In genomic region chr18:2515908-2516625, GRCh38 we compare ENCODE assay signal across 1 cellular context.
TF ChIP-seq lines count a peak whose summit lies in the region.

No MANE protein-coding gene starts in this region.

TF ChIP-seq in HCT116, 20 proteins besides CTCF, POLR2A, EP300 and RAD21 (continued from another document):
- TF ChIP-seq REST (IDR thresholded peaks at IDR 0.05; ENCODE audit: low read depth) (no peak), EZH2phosphoT487 (IDR thresholded peaks at IDR 0.05; ENCODE audit: borderline replicate concordance) (no peak)
